ENCODE assay signal across 22 cellular contexts in genomic region chr4:15793506-15794363, GRCh38. TPM values are rescaled to one million over a fixed set of nuclear protein-coding genes. Genes with fewer than 3 reads are reported as not detected.
DNase-seq lines count a peak whose midpoint lies in the region; ATAC-seq and TF ChIP-seq lines count a peak whose summit lies in the region.
"Had no signal": no experiment of that assay in that cellular context is flagged by ENCODE, and none has a peak within 500 bp of the region (broad histone marks: within the 10 kb centered on the region; RNA-seq: fewer than 3 reads in every experiment).

No MANE protein-coding gene starts in this region.

- TF ChIP-seq CTCF in left ventricle myocardium inferior (IDR thresholded peaks at IDR 0.05; ENCODE audit: borderline replicate concordance) (no peak), smooth muscle cell (IDR thresholded peaks at IDR 0.05; ENCODE audit: borderline replicate concordance, insufficient read depth, poor library complexity, severe bottlenecking) (no peak)

- 86% methylated on average over 3 of the region's 3 CpGs for WGBS in smooth muscle cell (ENCODE audit: low lambda C conversion rate)

- no peaks in the 10 kb centered on the region for H4K20me1 ChIP-seq in smooth muscle cell (ENCODE audit: low read depth)

- peak overlapping the region; percentile 83 for H3K27ac Mint-ChIP-seq in T-helper 2 cell treated with Interferon-gamma antibody and Interleukin-4, amounts not matched to agents 5 μg/mL and 100 μg/mL, for 36 hours
- H3K27ac Mint-ChIP-seq in T-helper 17 cell: peak overlapping the region; percentile 10
- H3K27ac Mint-ChIP-seq: B cell, endodermal cell had no signal

- peak overlapping the region; percentile 43 for H3K4me3 Mint-ChIP-seq in T-helper 2 cell treated with Interferon-gamma antibody and Interleukin-4, amounts not matched to agents 5 μg/mL and 100 μg/mL, for 36 hours
- no peak overlapping the region for H3K4me3 Mint-ChIP-seq in T-helper 17 cell
- H3K4me3 Mint-ChIP-seq: B cell, endodermal cell had no signal

- H3K79me2 ChIP-seq in smooth muscle cell (ENCODE audit: low read depth): no peaks in the 10 kb centered on the region

- no peak overlapping the region for H3K9ac ChIP-seq in smooth muscle cell (ENCODE audit: low read depth)

- H3K27me3 ChIP-seq in left ventricle myocardium inferior (ENCODE audit: low read depth) (no peaks in the 10 kb centered on the region), smooth muscle cell (ENCODE audit: low read depth) (no peaks in the 10 kb centered on the region)

- H3K36me3 ChIP-seq in left ventricle myocardium inferior (no peaks in the 10 kb centered on the region), smooth muscle cell (ENCODE audit: low read depth) (no peaks in the 10 kb centered on the region)
- H3K36me3 ChIP-seq: thoracic aorta had no signal

- peak overlapping the region; percentile 70 for H3K27ac ChIP-seq in left ventricle myocardium inferior (replicated peaks)
- H3K27ac ChIP-seq in smooth muscle cell (ENCODE audit: low read depth): no peak overlapping the region
- H3K27ac ChIP-seq: psoas muscle, SK-N-MC, thoracic aorta had no signal

- H3K27me3 Mint-ChIP-seq in T-helper 2 cell treated with Interferon-gamma antibody and Interleukin-4, amounts not matched to agents 5 μg/mL and 100 μg/mL, for 36 hours (ENCODE audit: low read depth): no peaks in the 10 kb centered on the region
- H3K27me3 Mint-ChIP-seq in T-helper 17 cell: peaks cover 22% of the 10 kb centered on the region
- H3K27me3 Mint-ChIP-seq: B cell had no signal

- H3K36me3 Mint-ChIP-seq in T-helper 2 cell treated with Interferon-gamma antibody and Interleukin-4, amounts not matched to agents 5 μg/mL and 100 μg/mL, for 36 hours (ENCODE audit: low read depth): peaks cover 52% of the 10 kb centered on the region
- peaks cover 5% of the 10 kb centered on the region for H3K36me3 Mint-ChIP-seq in T-helper 17 cell (ENCODE audit: low read depth)

- peaks cover 10% of the 10 kb centered on the region for H3K4me1 ChIP-seq in left ventricle myocardium inferior
- H3K4me1 ChIP-seq in smooth muscle cell (ENCODE audit: low read depth): no peaks in the 10 kb centered on the region

- H3K9me3 Mint-ChIP-seq in T-helper 2 cell treated with Interferon-gamma antibody and Interleukin-4, amounts not matched to agents 5 μg/mL and 100 μg/mL, for 36 hours: no peaks in the 10 kb centered on the region

- H3K9me3 ChIP-seq in T-helper 17 cell (ENCODE audit: control insufficient read depth, low read length, poor library complexity, severe bottlenecking): no peaks in the 10 kb centered on the region
- no peaks in the 10 kb centered on the region for H3K9me3 ChIP-seq in left ventricle myocardium inferior (replicated peaks)
- no peaks in the 10 kb centered on the region for H3K9me3 ChIP-seq in smooth muscle cell (replicated peaks; ENCODE audit: low read depth)
- H3K9me3 ChIP-seq: psoas muscle, thoracic aorta had no signal

- ATAC-seq in T-helper 17 cell: no peak
- ATAC-seq: K562, PC-3 had no signal

- intact Hi-C loops in left ventricle myocardium inferior (cut with micrococcal nuclease): no loop called here

- H3K4me3 ChIP-seq in left ventricle myocardium inferior: no peak overlapping the region
- H3K4me3 ChIP-seq in smooth muscle cell: no peak overlapping the region
- H3K4me3 ChIP-seq: K562, psoas muscle, SK-N-MC, thoracic aorta had no signal

- no peak overlapping the region for H3K4me2 ChIP-seq in smooth muscle cell

- DNase-seq in T-helper 2 cell treated with Interferon-gamma antibody and Interleukin-4, amounts not matched to agents 5 μg/mL and 100 μg/mL, for 36 hours (ENCODE audit: low spot score): no peak
- no peak for DNase-seq in T-helper 2 cell
- DNase-seq in DMS 273 treated with DMSO at 0.1 percent for 48 hours (lab: John Stamatoyannopoulos, UW): peak; percentile 62
- no peak for DNase-seq in T-helper 17 cell
- DNase-seq in left ventricle myocardium inferior: no peak
- no peak for DNase-seq in smooth muscle cell (lab: John Stamatoyannopoulos, UW; ENCODE audit: unreplicated experiment)
- no peak for DNase-seq in NCI-H1105 (lab: John Stamatoyannopoulos, UW)
- DNase-seq in dedifferentiated amniotic fluid mesenchymal stem cell (ENCODE audit: extremely low spot score): no peak
- DNase-seq: 8988T, aorta, DMS79, endodermal cell, hippocampal formation, mesendoderm, NCI-H2081, NCI-H526, PC-3, psoas muscle had no signal

- peaks cover 44% of the 10 kb centered on the region for H3K4me1 Mint-ChIP-seq in T-helper 2 cell treated with Interferon-gamma antibody and Interleukin-4, amounts not matched to agents 5 μg/mL and 100 μg/mL, for 36 hours (ENCODE audit: low read depth)
- H3K4me1 Mint-ChIP-seq in T-helper 17 cell: peaks cover 13% of the 10 kb centered on the region
- H3K4me1 Mint-ChIP-seq: endodermal cell had no signal

- H3F3A ChIP-seq in smooth muscle cell (ENCODE audit: low read depth): no peaks in the 10 kb centered on the region

- H2AFZ ChIP-seq in smooth muscle cell (ENCODE audit: low read depth): no peak overlapping the region

RNA-seq across cellular contexts. Expression of gene CD38, which starts 15.6 kb away (rescaled TPM):
- total RNA-seq in T-helper 17 cell: 1 to 10 TPM; 1.4 TPM
- total RNA-seq in left ventricle myocardium inferior: 1.5 TPM
- total RNA-seq in smooth muscle cell: not detected in 2 replicates
- not detected in 2 replicates for polyA plus RNA-seq in smooth muscle cell
- total RNA-seq: PC-3 had no signal
